Comparison of ENCODE assay signal across 8 cellular contexts in the genomic region with DNA sequence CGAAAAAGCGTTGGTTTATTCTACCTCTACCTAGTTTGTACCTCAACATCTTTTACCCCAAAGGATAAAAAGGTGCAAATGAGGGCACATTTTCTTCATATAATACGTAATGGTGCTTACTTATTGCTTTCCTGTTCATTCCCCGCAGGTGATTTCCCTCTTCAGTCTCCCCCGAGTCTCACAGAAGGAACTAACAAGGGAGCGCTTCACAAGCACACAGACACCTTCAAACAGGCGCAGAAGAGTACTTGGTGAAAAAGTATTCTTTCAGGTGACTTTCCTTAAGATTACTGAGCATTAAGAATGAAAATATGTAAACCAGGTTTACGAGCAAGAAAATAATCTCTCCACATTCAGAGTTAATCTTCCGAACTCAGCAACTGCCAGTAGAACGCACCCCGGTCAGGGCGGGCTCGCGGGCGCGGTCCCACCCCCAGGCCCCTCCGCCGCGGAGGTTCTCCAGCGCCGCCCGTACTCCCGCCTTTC.
A peak's percentile ranks its signal among the peaks of the same experiment; 100 is the strongest.
DNase-seq lines count a peak whose midpoint lies in the region; ATAC-seq and TF ChIP-seq lines count a peak whose summit lies in the region.

No MANE protein-coding gene starts in this region.

- TF ChIP-seq CTCF in nephron (IDR thresholded peaks at IDR 0.05; ENCODE audit: unreplicated experiment in 3 of 3): no peak

- H3K9me3 ChIP-seq in NT2/D1 (ENCODE audit: insufficient read depth, low read length): no peaks in the 10 kb centered on the region

- peaks cover 2% of the 10 kb centered on the region for H3K4me1 ChIP-seq in NT2/D1 (ENCODE audit: insufficient read depth, insufficient read length)

- H3K4me3 ChIP-seq in NT2/D1 (ENCODE audit: insufficient read length, low read depth): peak overlapping the region; percentile 45

- H3K9me3 Mint-ChIP-seq in nephron: no peaks in the 10 kb centered on the region

- no peaks in the 10 kb centered on the region for H3K36me3 Mint-ChIP-seq in nephron (ENCODE audit: low read depth)

- H3K27me3 Mint-ChIP-seq in nephron (ENCODE audit: low read depth): no peaks in the 10 kb centered on the region

- H3K27ac Mint-ChIP-seq in nephron: peak overlapping the region; percentile 52 to 78 (median 64)

- no peak for ATAC-seq in GM21423 (IDR thresholded peaks at IDR 0.05; ENCODE audit: unreplicated experiment)

- H3K36me3 ChIP-seq in NT2/D1 (ENCODE audit: insufficient read depth, insufficient read length, low read length): no peaks in the 10 kb centered on the region

- H3K27me3 ChIP-seq in NT2/D1 (ENCODE audit: insufficient read depth, insufficient read length): peaks cover 12% of the 10 kb centered on the region

- peak overlapping the region; percentile 58 for H3K9ac ChIP-seq in NT2/D1 (ENCODE audit: insufficient read length, low read depth)

- DNase-seq in stimulated activated CD4-positive, alpha-beta T cell treated with anti-CD3 and anti-CD28 coated beads, Interleukin-4, amount 100 ng/mL, for 1 hour: peak; percentile 6
- DNase-seq in stimulated activated CD4-positive, alpha-beta T cell treated with anti-CD3 and anti-CD28 coated beads, Interleukin-1b, Interleukin-23, amount 100 ng/mL, for 48 hours: no peak
- no peak for DNase-seq in NT2/D1 (ENCODE audit: low read depth, low spot score)
- peak; percentile 36 for DNase-seq in effector CD4-positive, alpha-beta T cell
- DNase-seq in stimulated activated CD8-positive, alpha-beta memory T cell treated with anti-CD3 and anti-CD28 coated beads, Interleukin-4, amount 100 ng/mL, for 48 hours: no peak
- no peak for DNase-seq in NCI-H2029 (lab: John Stamatoyannopoulos, UW)

- H3K4me1 Mint-ChIP-seq in nephron: peaks cover 19% of the 10 kb centered on the region

- H3K4me3 Mint-ChIP-seq in nephron: peak overlapping the region; percentile 96 to 99 (median 98)

Comparison
In these comparisons a context has a peak if more than half of its experiments do, and no peak if none do; other contexts are left out.
1. DNase-seq: peak in stimulated activated CD4-positive, alpha-beta T cell treated with anti-CD3 and anti-CD28 coated beads, Interleukin-4, amount 100 ng/mL, for 1 hour (single experiment) and effector CD4-positive, alpha-beta T cell (single experiment); none in stimulated activated CD4-positive, alpha-beta T cell treated with anti-CD3 and anti-CD28 coated beads, Interleukin-1b, Interleukin-23, amount 100 ng/mL, for 48 hours (single experiment), NT2/D1 (single experiment), stimulated activated CD8-positive, alpha-beta memory T cell treated with anti-CD3 and anti-CD28 coated beads, Interleukin-4, amount 100 ng/mL, for 48 hours (single experiment) and NCI-H2029 (single experiment).